25 cellular contexts compared by ENCODE assay signal in genomic region chr17:40259505-40259904, GRCh38. TPM values are rescaled to one million over a fixed set of nuclear protein-coding genes. Genes with fewer than 3 reads are reported as not detected.
A peak's percentile ranks its signal among the peaks of the same experiment; 100 is the strongest.
DNase-seq lines count a peak whose midpoint lies in the region; ATAC-seq, FAIRE-seq and TF ChIP-seq lines count a peak whose summit lies in the region.
"Had no signal": no experiment of that assay in that cellular context is flagged by ENCODE, and none has a peak within 500 bp of the region (broad histone marks: within the 10 kb centered on the region; RNA-seq: fewer than 3 reads in every experiment).

No MANE protein-coding gene starts in this region.

- POLR2A ChIA-PET in A549 (lab: Yijun Ruan, JAX) = interaction anchor here (0.6 kb wide), 1 partner anchor 105 kb away, joined by 7 read pairs; no protein-coding TSS in a partner anchor

- DNase-seq in A549 (ENCODE audit: low read depth in 1 of 2, low spot score in 1 of 2) = no peak
- DNase-seq in Calu3 = no peak
- no peak for DNase-seq in effector memory CD8-positive, alpha-beta T cell
- DNase-seq in mucosa of descending colon = no peak
- no peak for DNase-seq in effector memory CD4-positive, alpha-beta T cell
- DNase-seq in mucosa of gallbladder (ENCODE audit: low spot score) = no peak
- DNase-seq: ACHN; BE2C; C1 segment of cervical spinal cord; CD4-positive, CD25-positive, alpha-beta regulatory T cell; CD8-positive, alpha-beta memory T cell; COR-L47; DMS79 treated with DMSO at 0.1 percent for 48 hours; GF-D8 had no signal

- H3K4me3 Mint-ChIP-seq in Calu3 (ENCODE audit: low read depth, unreplicated experiment) = no peak overlapping the region
- H3K4me3 Mint-ChIP-seq in effector memory CD8-positive, alpha-beta T cell = no peak overlapping the region
- H3K4me3 Mint-ChIP-seq: CD14-positive monocyte; CD4-positive, CD25-positive, alpha-beta regulatory T cell; CD8-positive, alpha-beta memory T cell had no signal

- no peak for TF ChIP-seq POLR2A in A549 (IDR thresholded peaks at IDR 0.05; ENCODE audit: low read length)

- 89% methylated on average over 2 of the region's 2 CpGs for WGBS in A549 (ENCODE audit: missing lambda C conversion rate)

- no peaks in the 10 kb centered on the region for H3K9me3 Mint-ChIP-seq in Calu3 (ENCODE audit: low read depth, unreplicated experiment)
- no peaks in the 10 kb centered on the region for H3K9me3 Mint-ChIP-seq in effector memory CD8-positive, alpha-beta T cell
- H3K9me3 Mint-ChIP-seq: CD14-positive monocyte; CD4-positive, CD25-positive, alpha-beta regulatory T cell; CD8-positive, alpha-beta memory T cell had no signal

- H3K9me3 ChIP-seq in A549 (no peaks in the 10 kb centered on the region), mucosa of descending colon (no peaks in the 10 kb centered on the region)
- no peaks in the 10 kb centered on the region for H3K9me3 ChIP-seq in effector memory CD4-positive, alpha-beta T cell (ENCODE audit: control insufficient read depth, low read length)
- H3K9me3 ChIP-seq: BE2C, BLaER1 had no signal

- H3K27ac Mint-ChIP-seq in Calu3 (ENCODE audit: unreplicated experiment) = no peak overlapping the region
- H3K27ac Mint-ChIP-seq in effector memory CD8-positive, alpha-beta T cell = peak overlapping the region; percentile 10 to 83

- H3K36me3 Mint-ChIP-seq in Calu3 (ENCODE audit: insufficient read depth, unreplicated experiment) = peaks cover 84% of the 10 kb centered on the region
- H3K36me3 Mint-ChIP-seq in effector memory CD8-positive, alpha-beta T cell (ENCODE audit: insufficient read depth) = peaks cover 78% of the 10 kb centered on the region

- H3K4me3 ChIP-seq in A549 (no peak overlapping the region), mucosa of descending colon (no peak overlapping the region)
- no peak overlapping the region for H3K4me3 ChIP-seq in effector memory CD4-positive, alpha-beta T cell (ENCODE audit: insufficient read depth, low read depth, low read length, poor library complexity, severe bottlenecking)
- H3K4me3 ChIP-seq: BLaER1, GM12878 had no signal

- H3K36me3 ChIP-seq in mucosa of descending colon (ENCODE audit: low read depth) = no peaks in the 10 kb centered on the region
- H3K36me3 ChIP-seq in effector memory CD4-positive, alpha-beta T cell (ENCODE audit: control insufficient read depth, insufficient read depth, low read length) = peaks cover 54% of the 10 kb centered on the region

- peaks cover 1% of the 10 kb centered on the region for H3K4me1 Mint-ChIP-seq in Calu3 (ENCODE audit: low read depth, unreplicated experiment)
- peaks cover 5 to 7% of the 10 kb centered on the region in 2 donors for H3K4me1 Mint-ChIP-seq in effector memory CD8-positive, alpha-beta T cell (ENCODE audit: low read depth in 2 of 2)
- H3K4me1 Mint-ChIP-seq: CD14-positive monocyte had no signal

- no peaks in the 10 kb centered on the region for H3K27me3 ChIP-seq in effector memory CD4-positive, alpha-beta T cell (replicated peaks; ENCODE audit: control insufficient read depth, insufficient read depth, low read length, poor library complexity, severe bottlenecking)
- H3K27me3 ChIP-seq: BE2C, BLaER1 had no signal

- ATAC-seq in A549 (no peak), mucosa of descending colon (peak; percentile 72), GM18870 (IDR thresholded peaks at IDR 0.05; ENCODE audit: unreplicated experiment) (no peak), HG03159 (IDR thresholded peaks at IDR 0.05; ENCODE audit: unreplicated experiment) (no peak)
- no peak for ATAC-seq in effector memory CD8-positive, alpha-beta T cell (replicated peaks)
- ATAC-seq: GM12878 had no signal

- no peaks in the 10 kb centered on the region for H3K4me1 ChIP-seq in A549
- peaks cover 5% of the 10 kb centered on the region for H3K4me1 ChIP-seq in mucosa of descending colon (ENCODE audit: low read depth)
- H3K4me1 ChIP-seq in effector memory CD4-positive, alpha-beta T cell (ENCODE audit: control insufficient read depth, insufficient read depth, low read length, poor library complexity, severe bottlenecking) = no peaks in the 10 kb centered on the region
- H3K4me1 ChIP-seq: BE2C, BLaER1 had no signal

- TF ChIP-seq CTCF in A549 (IDR thresholded peaks at IDR 0.05) (no peak), Calu3 (IDR thresholded peaks at IDR 0.05; ENCODE audit: unreplicated experiment) (no peak), mucosa of descending colon (IDR thresholded peaks at IDR 0.05) (no peak)

- TF ChIP-seq EP300 in A549 (IDR thresholded peaks at IDR 0.05) = no peak

- CTCF ChIA-PET in A549 (lab: Yijun Ruan, JAX) = interaction anchor here (0.6 to 3.6 kb wide), 8 partner anchors 15 to 1024 kb away, joined by 3 to 19 read pairs (median 4); no protein-coding TSS in a partner anchor
- CTCF ChIA-PET in Calu3 (lab: Charles Lee) = interaction anchor here (0.5 to 2.9 kb wide), 16 partner anchors 8 to 585 kb away, joined by 3 to 19 read pairs (median 4); partner anchors contain the start of gene WIPF2

- no peak for TF ChIP-seq RAD21 in A549 (conservative IDR thresholded peaks at IDR 0.05 in 1 of 2, IDR thresholded peaks at IDR 0.05 in 1 of 2)

- peak; percentile 88 for FAIRE-seq in A549 (lab: Jason Lieb, UNC)
- FAIRE-seq: D721Med, G401.6, GM12878, GM12892, GM18507, GM19239 had no signal

- TSS peak; percentile 1 for BruUV-seq in Calu3 (replicated peaks; lab: Mats Ljungman, UMichigan)

- H3K4me2 ChIP-seq in A549 = no peak overlapping the region
- H3K4me2 ChIP-seq: BLaER1 had no signal

- no peak overlapping the region for H3K27ac ChIP-seq in A549
- H3K27ac ChIP-seq in effector memory CD4-positive, alpha-beta T cell (ENCODE audit: insufficient read depth, low read length, poor library complexity, severe bottlenecking) = no peak overlapping the region
- H3K27ac ChIP-seq: 22Rv1, BLaER1 had no signal

- intact Hi-C loops in Calu3 (cut with micrococcal nuclease; ENCODE audit: unreplicated experiment) = no loop called here
- intact Hi-C loops in mucosa of descending colon (cut with DNase I, micrococcal nuclease) = no loop called here

- H3K27me3 Mint-ChIP-seq in Calu3 (ENCODE audit: unreplicated experiment) = no peaks in the 10 kb centered on the region
- no peaks in the 10 kb centered on the region for H3K27me3 Mint-ChIP-seq in effector memory CD8-positive, alpha-beta T cell
- H3K27me3 Mint-ChIP-seq: CD4-positive, CD25-positive, alpha-beta regulatory T cell; CD8-positive, alpha-beta memory T cell had no signal

TF ChIP-seq in A549, 52 proteins besides CTCF, POLR2A, EP300 and RAD21:
- no peak for TF ChIP-seq MAX (IDR thresholded peaks at IDR 0.05)
- TF ChIP-seq PBX3 (IDR thresholded peaks at IDR 0.05) = no peak
- TF ChIP-seq MAFK (IDR thresholded peaks at IDR 0.05; ENCODE audit: partially characterized antibody) = no peak
- TF ChIP-seq HES2 (IDR thresholded peaks at IDR 0.05) = no peak
- TF ChIP-seq RNF2 (IDR thresholded peaks at IDR 0.05; ENCODE audit: borderline replicate concordance, low read depth) = no peak

RNA-seq across cellular contexts. Expression of gene CDC6, which starts 28.2 kb away (rescaled TPM):
- polyA plus RNA-seq in A549 (2011; rRNA removed) = 71.4 and 79.5 TPM in 2 replicates
- 41.7 and 44.4 TPM in 2 replicates for polyA plus RNA-seq in A549 (2012; cell fraction: cytosol; rRNA removed)
- polyA plus RNA-seq in A549 (2012; cell fraction: nucleus; rRNA removed) = 29.8 and 45.7 TPM in 2 replicates
- 66.6 to 67.5 TPM (median 67.0 TPM) in 3 replicates for polyA plus RNA-seq in A549 (2017; fragmentation: RNase III; extraction: RNeasy Plus Mini Kit Qiagen cat#74134 plus additional on column Dnase treatment)
- 27.0 and 28.3 TPM in 2 replicates for polyA minus RNA-seq in A549 (2011; rRNA and poly(A)+ RNA removed)
- total RNA-seq in Calu3 (2022) = 567 and 645 TPM in 2 replicates
- 10 to 100 TPM in 1 of 3 donors, 1 to 10 TPM in 2; 4.0 to 14.9 (median 7.4) TPM for total RNA-seq in mucosa of descending colon
- 6.8 TPM for total RNA-seq in mucosa of gallbladder

RNA-seq across cellular contexts. Expression of gene WIPF2, which starts 40.4 kb away (rescaled TPM):
- 13.8 and 15.3 TPM in 2 replicates for polyA plus RNA-seq in A549 (2011; rRNA removed)
- 7.9 and 10.4 TPM in 2 replicates for polyA plus RNA-seq in A549 (2012; cell fraction: cytosol; rRNA removed)
- 8.6 and 10.5 TPM in 2 replicates for polyA plus RNA-seq in A549 (2012; cell fraction: nucleus; rRNA removed)
- polyA plus RNA-seq in A549 (2017; fragmentation: RNase III; extraction: RNeasy Plus Mini Kit Qiagen cat#74134 plus additional on column Dnase treatment) = 19.3 to 21.5 TPM (median 20.8 TPM) in 3 replicates
- 11.0 and 16.4 TPM in 2 replicates for polyA minus RNA-seq in A549 (2011; rRNA and poly(A)+ RNA removed)
- total RNA-seq in Calu3 (2022) = 327 and 376 TPM in 2 replicates
- total RNA-seq in mucosa of descending colon = 10 to 100 TPM; 41.4 to 56.2 (median 42.8) TPM
- total RNA-seq in mucosa of gallbladder = 64.1 TPM

RNA-seq across cellular contexts. Expression of gene RARA, which starts 49.5 kb away (rescaled TPM):
- 8.6 and 9.9 TPM in 2 replicates for polyA plus RNA-seq in A549 (2011; rRNA removed)
- polyA plus RNA-seq in A549 (2012; cell fraction: cytosol; rRNA removed) = 6.5 and 11.0 TPM in 2 replicates
- polyA plus RNA-seq in A549 (2012; cell fraction: nucleus; rRNA removed) = 17.6 and 21.1 TPM in 2 replicates
- polyA plus RNA-seq in A549 (2017; fragmentation: RNase III; extraction: RNeasy Plus Mini Kit Qiagen cat#74134 plus additional on column Dnase treatment) = 17.2 to 18.5 TPM (median 17.9 TPM) in 3 replicates
- 11.6 and 12.9 TPM in 2 replicates for polyA minus RNA-seq in A549 (2011; rRNA and poly(A)+ RNA removed)
- 150 and 170 TPM in 2 replicates for total RNA-seq in Calu3 (2022)
- 10 to 100 TPM; 42.2 to 51.2 (median 49.6) TPM for total RNA-seq in mucosa of descending colon
- 39.4 TPM for total RNA-seq in mucosa of gallbladder

Comparison
In these comparisons a context has a peak if more than half of its experiments do, and no peak if none do; other contexts are left out.
1. RNA of gene CDC6, which starts 28.2 kb away (total RNA-seq): 567 to 645 TPM in Calu3; 4.0 to 14.9 TPM in mucosa of descending colon and 6.8 TPM in mucosa of gallbladder (single experiment); every median in the first group is over 10 times any median in the second.